Comparison of ENCODE assay signal across 26 cellular contexts in genomic region chr4:25106363-25107151, GRCh38.
"Had no signal": no experiment of that assay in that cellular context is flagged by ENCODE, and none has a peak within 500 bp of the region (broad histone marks: within the 10 kb centered on the region; RNA-seq: fewer than 3 reads in every experiment).

No MANE protein-coding gene starts in this region.

- H3K27ac Mint-ChIP-seq: activated CD8-positive, alpha-beta T cell treated with anti-CD3 and anti-CD28 coated beads for 36 hours; activated naive CD8-positive, alpha-beta T cell treated with anti-CD3 and anti-CD28 coated beads, Interleukin-2, amount 10 ng/mL, durations not matched to agents 7 days and 5 days; T-helper 1 cell treated with Interleukin-12 subunit alpha and Interleukin-12 subunit beta and Interleukin-4 antibody, amounts not matched to agents 30 μg/mL and 1 μg/mL, for 36 hours had no signal

- H3K27me3 ChIP-seq: SJCRH30 had no signal

- H3K36me3 ChIP-seq: adrenal gland, SJCRH30 had no signal

- H3K4me3 ChIP-seq: adrenal gland, SJCRH30 had no signal

- H3K4me1 ChIP-seq: adrenal gland had no signal

- H3K4me1 Mint-ChIP-seq: activated naive CD8-positive, alpha-beta T cell treated with anti-CD3 and anti-CD28 coated beads, Interleukin-2, amount 10 ng/mL, durations not matched to agents 7 days and 5 days had no signal

- DNase-seq: activated CD4-positive, alpha-beta T cell treated with anti-CD3 and anti-CD28 coated beads for 4 hours; activated CD8-positive, alpha-beta memory T cell treated with anti-CD3 and anti-CD28 coated beads, Interleukin-2, amount 50 U/mL, for 48 hours; activated CD8-positive, alpha-beta T cell treated with anti-CD3 and anti-CD28 coated beads for 36 hours; activated naive CD4-positive, alpha-beta T cell treated with anti-CD3 and anti-CD28 coated beads, Interleukin-2, amount 50 U/mL, for 16 hours; activated naive CD8-positive, alpha-beta T cell treated with anti-CD3 and anti-CD28 coated beads, Interleukin-2, amount 10 ng/mL, durations not matched to agents 7 days and 5 days; activated T-cell treated with anti-CD3 and anti-CD28 coated beads, Interleukin-2, amount 50 U/mL, for 1 hour; adrenal gland; anterior cingulate cortex; caudate nucleus; Karpas-422; MM.1S; NCI-H1105; NCI-H1436; NCI-H187 treated with DMSO at 0.1 percent for 48 hours; NCI-H2081 treated with DMSO at 0.1 percent for 48 hours; NCI-H526 treated with DMSO at 0.1 percent for 48 hours; NCI-H82; NK-92 treated with Interleukin-12 subunit alpha and Interleukin-12 subunit beta, amount 100 ng/mL, for 24 hours; OCI-M1; RPMI8226; SJCRH30 had no signal

- H3K4me3 Mint-ChIP-seq: activated CD8-positive, alpha-beta T cell treated with anti-CD3 and anti-CD28 coated beads for 36 hours; activated naive CD8-positive, alpha-beta T cell treated with anti-CD3 and anti-CD28 coated beads, Interleukin-2, amount 10 ng/mL, durations not matched to agents 7 days and 5 days; T-helper 1 cell treated with Interleukin-12 subunit alpha and Interleukin-12 subunit beta and Interleukin-4 antibody, amounts not matched to agents 30 μg/mL and 1 μg/mL, for 36 hours had no signal

- H3K27ac ChIP-seq: adrenal gland, SJCRH30 had no signal

- H3K36me3 Mint-ChIP-seq: activated naive CD8-positive, alpha-beta T cell treated with anti-CD3 and anti-CD28 coated beads, Interleukin-2, amount 10 ng/mL, durations not matched to agents 7 days and 5 days had no signal

- ATAC-seq: activated CD4-positive, CD25-positive, alpha-beta regulatory T cell treated with anti-CD3 and anti-CD28 coated beads, Interleukin-2, amount 50 U/mL, for 24 hours; activated CD8-positive, alpha-beta T cell treated with anti-CD3 and anti-CD28 coated beads for 36 hours; Panc1; Right ventricle myocardium inferior; SK-N-SH treated with all-trans-retinoic acid at 6 μM for 48 hours had no signal

- H3K9me3 ChIP-seq: adrenal gland, SJCRH30 had no signal
